ENCODE assay signal across 17 cellular contexts in the genomic region with DNA sequence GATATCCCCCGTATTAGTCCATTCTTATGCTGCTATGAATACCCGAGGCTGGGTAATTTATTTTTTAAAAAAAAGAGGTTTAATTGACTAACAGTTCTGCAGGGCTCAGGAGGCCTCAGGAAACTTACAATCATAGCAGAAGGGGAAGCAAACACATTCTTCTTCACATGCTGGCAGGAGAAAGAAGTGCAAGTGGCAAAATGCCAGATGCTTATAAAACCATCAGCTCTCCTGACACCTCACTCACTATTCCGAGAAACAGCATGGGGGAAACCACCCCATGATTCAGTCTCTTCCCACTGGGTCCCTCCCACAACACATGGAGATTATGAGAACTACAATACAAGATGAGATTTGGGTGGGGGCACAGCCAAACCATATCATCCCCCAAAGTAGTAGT.
DNase-seq lines count a peak whose midpoint lies in the region; ATAC-seq, FAIRE-seq and TF ChIP-seq lines count a peak whose summit lies in the region.
"Had no signal": no experiment of that assay in that cellular context is flagged by ENCODE, and none has a peak within 500 bp of the region (broad histone marks: within the 10 kb centered on the region; RNA-seq: fewer than 3 reads in every experiment).

No MANE protein-coding gene starts in this region.

- H3K9ac ChIP-seq in astrocyte (ENCODE audit: low read length): no peak overlapping the region

- no peaks in the 10 kb centered on the region for H3K4me1 Mint-ChIP-seq in astrocyte (ENCODE audit: low read depth, unreplicated experiment)
- no peaks in the 10 kb centered on the region for H3K4me1 Mint-ChIP-seq in CD8-positive, alpha-beta T cell (ENCODE audit: low read depth)
- H3K4me1 Mint-ChIP-seq: naive thymus-derived CD4-positive, alpha-beta T cell had no signal

- POLR2A ChIA-PET in CD8-positive, alpha-beta T cell (lab: Charles Lee): no interaction called here

- H3K4me1 ChIP-seq in astrocyte (ENCODE audit: insufficient read depth, low read length) (no peaks in the 10 kb centered on the region), hepatocyte (ENCODE audit: insufficient read depth) (no peaks in the 10 kb centered on the region), tibial artery (no peaks in the 10 kb centered on the region)
- H3K4me1 ChIP-seq in effector memory CD4-positive, alpha-beta T cell (ENCODE audit: control insufficient read depth, insufficient read depth, low read length, poor library complexity, severe bottlenecking): no peaks in the 10 kb centered on the region
- no peaks in the 10 kb centered on the region for H3K4me1 ChIP-seq in CD8-positive, alpha-beta T cell (ENCODE audit: insufficient read depth, low read length)
- H3K4me1 ChIP-seq: Peyer's patch had no signal

- H3K4me2 ChIP-seq in astrocyte (ENCODE audit: low read length) (no peak overlapping the region), hepatocyte (no peak overlapping the region)

- no peaks in the 10 kb centered on the region for H3K9me2 ChIP-seq in hepatocyte (replicated peaks; ENCODE audit: insufficient read depth)

- H4K20me1 ChIP-seq in astrocyte (ENCODE audit: insufficient read depth, low read length): no peaks in the 10 kb centered on the region
- no peaks in the 10 kb centered on the region for H4K20me1 ChIP-seq in hepatocyte (ENCODE audit: insufficient read depth, poor library complexity, severe bottlenecking)

- H3K36me3 ChIP-seq in astrocyte (ENCODE audit: insufficient read depth, low read length) (no peaks in the 10 kb centered on the region), hepatocyte (replicated peaks; ENCODE audit: insufficient read depth, low read depth) (no peaks in the 10 kb centered on the region), tibial artery (no peaks in the 10 kb centered on the region)
- H3K36me3 ChIP-seq in effector memory CD4-positive, alpha-beta T cell (ENCODE audit: control insufficient read depth, insufficient read depth, low read length): no peaks in the 10 kb centered on the region
- no peaks in the 10 kb centered on the region for H3K36me3 ChIP-seq in CD8-positive, alpha-beta T cell (ENCODE audit: insufficient read depth, low read length)
- H3K36me3 ChIP-seq: Peyer's patch, WERI-Rb-1 had no signal

- ATAC-seq in CD8-positive, alpha-beta T cell: no peak
- ATAC-seq: left ventricle myocardium superior; naive thymus-derived CD4-positive, alpha-beta T cell had no signal

- H3K27me3 ChIP-seq in astrocyte (ENCODE audit: insufficient read depth, low read length): no peaks in the 10 kb centered on the region
- H3K27me3 ChIP-seq in hepatocyte: no peaks in the 10 kb centered on the region
- H3K27me3 ChIP-seq in tibial artery: no peaks in the 10 kb centered on the region
- no peaks in the 10 kb centered on the region for H3K27me3 ChIP-seq in effector memory CD4-positive, alpha-beta T cell (replicated peaks; ENCODE audit: control insufficient read depth, insufficient read depth, low read length, poor library complexity, severe bottlenecking)
- no peaks in the 10 kb centered on the region for H3K27me3 ChIP-seq in CD8-positive, alpha-beta T cell (ENCODE audit: insufficient read depth, low read length)
- H3K27me3 ChIP-seq: Peyer's patch had no signal

- intact Hi-C loops in tibial artery (cut with DNase I; ENCODE audit: low total_unique reads): no loop called here
- intact Hi-C loops in CD8-positive, alpha-beta T cell (cut with DNase I, micrococcal nuclease): no loop called here

- H3K9me3 Mint-ChIP-seq in astrocyte (ENCODE audit: unreplicated experiment): peaks cover 6% of the 10 kb centered on the region
- H3K9me3 Mint-ChIP-seq in CD8-positive, alpha-beta T cell: peaks cover 21% of the 10 kb centered on the region

- no peak for FAIRE-seq in astrocyte (lab: Jason Lieb, UNC)
- FAIRE-seq: G401.6 had no signal

- TF ChIP-seq CTCF in astrocyte (IDR thresholded peaks at IDR 0.05; ENCODE audit: insufficient read depth, low read depth, low read length) (no peak), hepatocyte (IDR thresholded peaks at IDR 0.05; ENCODE audit: poor library complexity) (no peak), tibial artery (IDR thresholded peaks at IDR 0.05) (no peak)
- no peak for TF ChIP-seq CTCF in CD8-positive, alpha-beta T cell (IDR thresholded peaks at IDR 0.05)

- WGBS in hepatocyte (ENCODE audit: low lambda C conversion rate, missing lambda C conversion rate): 71% methylated on average over 3 of the region's 3 CpGs

- H3K9me3 ChIP-seq in astrocyte (ENCODE audit: insufficient read depth, low read depth, low read length): peaks cover 15% of the 10 kb centered on the region
- H3K9me3 ChIP-seq in hepatocyte (ENCODE audit: low read depth): no peaks in the 10 kb centered on the region
- H3K9me3 ChIP-seq in tibial artery: peaks cover 0 to 12% (median 0%) of the 10 kb centered on the region in 3 donors
- peaks cover 9% of the 10 kb centered on the region for H3K9me3 ChIP-seq in effector memory CD4-positive, alpha-beta T cell (ENCODE audit: control insufficient read depth, low read length)
- no peaks in the 10 kb centered on the region for H3K9me3 ChIP-seq in CD8-positive, alpha-beta T cell (ENCODE audit: low read length)
- H3K9me3 ChIP-seq: Peyer's patch had no signal

- H3K27ac Mint-ChIP-seq in astrocyte (ENCODE audit: unreplicated experiment): no peak overlapping the region
- no peak overlapping the region for H3K27ac Mint-ChIP-seq in CD8-positive, alpha-beta T cell
- H3K27ac Mint-ChIP-seq: naive thymus-derived CD4-positive, alpha-beta T cell had no signal

- H2AFZ ChIP-seq in astrocyte (ENCODE audit: low read depth, low read length): no peak overlapping the region
- H2AFZ ChIP-seq in hepatocyte: no peak overlapping the region

- in situ Hi-C loops in KBM-7 (cut with MboI; ENCODE audit: low pct_unique_long_range_greater_than_20kb, low sequenced_read_pairs): no loop called here

- H3K4me3 ChIP-seq in astrocyte (ENCODE audit: insufficient read depth, low read depth, low read length) (no peak overlapping the region), hepatocyte (no peak overlapping the region), tibial artery (no peak overlapping the region)
- no peak overlapping the region for H3K4me3 ChIP-seq in effector memory CD4-positive, alpha-beta T cell (ENCODE audit: insufficient read depth, low read depth, low read length, poor library complexity, severe bottlenecking)
- no peak overlapping the region for H3K4me3 ChIP-seq in CD8-positive, alpha-beta T cell (ENCODE audit: low read depth, low read length)
- H3K4me3 ChIP-seq: Peyer's patch had no signal

- H3K27ac ChIP-seq in astrocyte (ENCODE audit: low read depth, low read length) (no peak overlapping the region), hepatocyte (no peak overlapping the region), tibial artery (no peak overlapping the region)
- H3K27ac ChIP-seq in effector memory CD4-positive, alpha-beta T cell (ENCODE audit: insufficient read depth, low read length, poor library complexity, severe bottlenecking): no peak overlapping the region
- no peak overlapping the region for H3K27ac ChIP-seq in CD8-positive, alpha-beta T cell (ENCODE audit: low read depth, low read length)
- H3K27ac ChIP-seq: Peyer's patch, WERI-Rb-1 had no signal

- no peak overlapping the region for H3K4me3 Mint-ChIP-seq in astrocyte (ENCODE audit: unreplicated experiment)
- no peak overlapping the region for H3K4me3 Mint-ChIP-seq in CD8-positive, alpha-beta T cell
- H3K4me3 Mint-ChIP-seq: naive thymus-derived CD4-positive, alpha-beta T cell had no signal

- CTCF ChIA-PET in CD8-positive, alpha-beta T cell (lab: Charles Lee): no interaction called here

- DNase-seq in ELR (ENCODE audit: low read depth) (peak; percentile 46), KBM-7 (peak; percentile 78), astrocyte (ENCODE audit: low read depth) (peak; percentile 22), hepatocyte (ENCODE audit: low spot score) (peak; percentile 10), tibial artery (no peak)
- no peak for DNase-seq in effector memory CD4-positive, alpha-beta T cell
- DNase-seq in CD8-positive, alpha-beta T cell: no peak
- DNase-seq: activated CD8-positive, alpha-beta memory T cell treated with anti-CD3 and anti-CD28 coated beads for 24 hours; C1 segment of cervical spinal cord; left ventricle myocardium superior; naive thymus-derived CD4-positive, alpha-beta T cell; NCI-H2227 treated with DMSO at 0.1 percent for 48 hours; Peyer's patch; stimulated activated CD4-positive, alpha-beta T cell treated with anti-CD3 and anti-CD28 coated beads, Interleukin-15, amount 100 ng/mL, for 24 hours; SW 1271; WERI-Rb-1 had no signal

- no peaks in the 10 kb centered on the region for H3K27me3 Mint-ChIP-seq in astrocyte (ENCODE audit: low read depth, unreplicated experiment)
- H3K27me3 Mint-ChIP-seq in CD8-positive, alpha-beta T cell (ENCODE audit: low read depth): no peaks in the 10 kb centered on the region
- H3K27me3 Mint-ChIP-seq: naive thymus-derived CD4-positive, alpha-beta T cell had no signal

- H3K79me2 ChIP-seq in astrocyte (ENCODE audit: insufficient read depth, low read length): no peaks in the 10 kb centered on the region
- H3K79me2 ChIP-seq in hepatocyte: no peaks in the 10 kb centered on the region

- no peaks in the 10 kb centered on the region for H3K36me3 Mint-ChIP-seq in astrocyte (ENCODE audit: low read depth, unreplicated experiment)
- no peaks in the 10 kb centered on the region for H3K36me3 Mint-ChIP-seq in CD8-positive, alpha-beta T cell

Comparison
In these comparisons a context has a peak if more than half of its experiments do, and no peak if none do; other contexts are left out.
1. DNase-seq: peak in ELR (single experiment), KBM-7 (single experiment), astrocyte (single experiment) and hepatocyte (single experiment); none in tibial artery (0 of 2), effector memory CD4-positive, alpha-beta T cell (0 of 3) and CD8-positive, alpha-beta T cell (0 of 7).